ENCODE assay signal across 8 cellular contexts in genomic region chr19:57351867-57352266, GRCh38. TPM values are rescaled to one million over a fixed set of nuclear protein-coding genes. Genes with fewer than 3 reads are reported as not detected.
DNase-seq lines count a peak whose midpoint lies in the region; ATAC-seq and TF ChIP-seq lines count a peak whose summit lies in the region.

No MANE protein-coding gene starts in this region.

- peak overlapping the region; percentile 92 to 96 (median 96) for H3K4me3 Mint-ChIP-seq in CD4-positive, CD25-positive, alpha-beta regulatory T cell
- peak overlapping the region; percentile 93 to 98 (median 96) for H3K4me3 Mint-ChIP-seq in naive thymus-derived CD8-positive, alpha-beta T cell

- H3K4me2 ChIP-seq in Loucy (ENCODE audit: low read depth, low read length, poor library complexity, severe bottlenecking): peak overlapping the region; percentile 79

- peaks cover 16% of the 10 kb centered on the region for H3K4me1 ChIP-seq in CD4-positive, CD25-positive, alpha-beta regulatory T cell (ENCODE audit: control insufficient read depth, insufficient read depth, low read length, poor library complexity, severe bottlenecking)
- peaks cover 12% of the 10 kb centered on the region for H3K4me1 ChIP-seq in Loucy (ENCODE audit: insufficient read depth, low read length, poor library complexity, severe bottlenecking)
- H3K4me1 ChIP-seq in ectodermal cell (ENCODE audit: control insufficient read depth, insufficient read depth, low read length): peaks cover 5% of the 10 kb centered on the region

- H2AFZ ChIP-seq in Loucy (ENCODE audit: low read length): no peak overlapping the region

- H3K36me3 ChIP-seq in CD4-positive, CD25-positive, alpha-beta regulatory T cell (ENCODE audit: control insufficient read depth, insufficient read depth, low read length): peaks cover 45% of the 10 kb centered on the region
- peaks cover 22% of the 10 kb centered on the region; the same call in 1 of the 2 replicates for H3K36me3 ChIP-seq in Loucy (ENCODE audit: insufficient read depth, low read length)
- peaks cover 16% of the 10 kb centered on the region for H3K36me3 ChIP-seq in ectodermal cell (ENCODE audit: control insufficient read depth, insufficient read depth, low read length)

- H3K4me1 Mint-ChIP-seq in CD4-positive, CD25-positive, alpha-beta regulatory T cell: peaks cover 14 to 36% (median 24%) of the 10 kb centered on the region in 4 donors
- peaks cover 28 to 34% (median 33%) of the 10 kb centered on the region in 4 donors for H3K4me1 Mint-ChIP-seq in naive thymus-derived CD8-positive, alpha-beta T cell

- no peak overlapping the region for H3K27ac ChIP-seq in CD4-positive, CD25-positive, alpha-beta regulatory T cell (ENCODE audit: insufficient read depth, low read length, poor library complexity, severe bottlenecking)
- no peak overlapping the region for H3K27ac ChIP-seq in ectodermal cell (ENCODE audit: insufficient read depth, low read depth, low read length, poor library complexity, severe bottlenecking)

- no peaks in the 10 kb centered on the region for H3K27me3 ChIP-seq in CD4-positive, CD25-positive, alpha-beta regulatory T cell (ENCODE audit: control insufficient read depth, insufficient read depth, low read length)
- H3K27me3 ChIP-seq in Loucy (ENCODE audit: insufficient read depth, low read length, poor library complexity, severe bottlenecking): no peaks in the 10 kb centered on the region
- no peaks in the 10 kb centered on the region for H3K27me3 ChIP-seq in ectodermal cell (ENCODE audit: control insufficient read depth, insufficient read depth, low read length, poor library complexity, severe bottlenecking)

- POLR2A ChIA-PET in naive thymus-derived CD8-positive, alpha-beta T cell (lab: Charles Lee): interaction anchor here (0.5 to 2.3 kb wide), 3 partner anchors 11 to 359 kb away, joined by 5 to 10 read pairs (median 9); partner anchors contain the start of genes TRAPPC2B, ZNF547 and ZNF805

- H3K9me3 Mint-ChIP-seq in CD4-positive, CD25-positive, alpha-beta regulatory T cell: peaks cover 5 to 58% (median 43%) of the 10 kb centered on the region in 7 donors
- H3K9me3 Mint-ChIP-seq in naive thymus-derived CD8-positive, alpha-beta T cell: peaks cover 21 to 80% (median 45%) of the 10 kb centered on the region in 9 donors

- no peaks in the 10 kb centered on the region; the same call in 1 of the 2 replicates for H3K9me2 ChIP-seq in Loucy (replicated peaks; ENCODE audit: low read depth, low read length)

- peaks cover 9% of the 10 kb centered on the region for H3K27me3 Mint-ChIP-seq in CD4-positive, CD25-positive, alpha-beta regulatory T cell
- peaks cover 0 to 5% (median 0%) of the 10 kb centered on the region in 5 donors for H3K27me3 Mint-ChIP-seq in naive thymus-derived CD8-positive, alpha-beta T cell

- peak overlapping the region in 2 of 3 donors; percentile 93 to 97 for H3K27ac Mint-ChIP-seq in CD4-positive, CD25-positive, alpha-beta regulatory T cell
- peak overlapping the region; percentile 31 to 98 (median 96) for H3K27ac Mint-ChIP-seq in naive thymus-derived CD8-positive, alpha-beta T cell

- H3F3A ChIP-seq in Loucy (ENCODE audit: low read depth): no peaks in the 10 kb centered on the region

- H4K20me1 ChIP-seq in Loucy (ENCODE audit: insufficient read depth, low read length, poor library complexity, severe bottlenecking): peaks cover 5% of the 10 kb centered on the region

- peaks cover 44 to 48% of the 10 kb centered on the region in 2 experiments for H3K9me3 ChIP-seq in CD4-positive, CD25-positive, alpha-beta regulatory T cell (ENCODE audit: control insufficient read depth in 2 of 2, low read length in 2 of 2)
- H3K9me3 ChIP-seq in Loucy (ENCODE audit: insufficient read depth, low read depth, low read length) (no peaks in the 10 kb centered on the region), ectodermal cell (ENCODE audit: control insufficient read depth, low read length) (no peaks in the 10 kb centered on the region)

- peak overlapping the region; percentile 88 for H3K4me3 ChIP-seq in CD4-positive, CD25-positive, alpha-beta regulatory T cell (ENCODE audit: low read depth, low read length)
- H3K4me3 ChIP-seq in Loucy (ENCODE audit: low read length, poor library complexity, severe bottlenecking): peak overlapping the region; percentile 81
- peak overlapping the region; percentile 97 for H3K4me3 ChIP-seq in ectodermal cell (ENCODE audit: insufficient read depth, low read depth, low read length)

- WGBS in ectodermal cell, 2 experiments: 28 to 29% methylated on average over 7 of the region's 7 CpGs

- peak overlapping the region; percentile 85 for H3K9ac ChIP-seq in Loucy (ENCODE audit: low read depth, low read length, poor library complexity, severe bottlenecking)

- TF ChIP-seq CTCF in Loucy (conservative IDR thresholded peaks at IDR 0.05; ENCODE audit: low read length): no peak

- H3K79me2 ChIP-seq in Loucy (ENCODE audit: insufficient read depth, low read length): peaks cover 28% of the 10 kb centered on the region

- ATAC-seq in CD4-positive, CD25-positive, alpha-beta regulatory T cell (ENCODE audit: low read depth in 2 of 2): no peak
- ATAC-seq in naive thymus-derived CD8-positive, alpha-beta T cell: no peak
- ATAC-seq in GM19397 (IDR thresholded peaks at IDR 0.05; ENCODE audit: unreplicated experiment): no peak

- DNase-seq in CD4-positive, CD25-positive, alpha-beta regulatory T cell: no peak
- DNase-seq in naive thymus-derived CD8-positive, alpha-beta T cell: no peak
- no peak for DNase-seq in NOMO-1 treated with dmso at 0.1 percent for 144 hours (lab: John Stamatoyannopoulos, UW; ENCODE audit: unreplicated experiment)
- DNase-seq in activated effector memory CD4-positive, alpha-beta T cell treated with Interleukin-2 at 50 U/mL for 16 hours: no peak
- DNase-seq in NCI-H1694 (lab: John Stamatoyannopoulos, UW): no peak

- H3K36me3 Mint-ChIP-seq in CD4-positive, CD25-positive, alpha-beta regulatory T cell: peaks cover 52% of the 10 kb centered on the region
- H3K36me3 Mint-ChIP-seq in naive thymus-derived CD8-positive, alpha-beta T cell: peaks cover 58 to 70% (median 60%) of the 10 kb centered on the region in 3 donors

RNA-seq across cellular contexts. Expression of gene ZNF304, which starts 0.8 kb away (rescaled TPM):
- total RNA-seq in CD4-positive, CD25-positive, alpha-beta regulatory T cell: 6.8 TPM
- polyA plus RNA-seq in CD4-positive, CD25-positive, alpha-beta regulatory T cell: 1 to 10 TPM; 1.9 to 4.4 (median 2.8) TPM
- polyA plus RNA-seq in ectodermal cell (2013, experiment 1 of 4): 10.3 TPM
- polyA plus RNA-seq in ectodermal cell (2013, experiment 2 of 4): 10.9 TPM
- 9.0 TPM for polyA plus RNA-seq in ectodermal cell (2013, experiment 3 of 4)
- 9.5 TPM for polyA plus RNA-seq in ectodermal cell (2013, experiment 4 of 4)
- 10 to 100 TPM; 17.2 TPM for total RNA-seq in naive thymus-derived CD8-positive, alpha-beta T cell
- 1 to 10 TPM; 1.5 to 3.3 (median 1.7) TPM for polyA plus RNA-seq in naive thymus-derived CD8-positive, alpha-beta T cell

RNA-seq across cellular contexts. Expression of gene TRAPPC2B, which starts 11.5 kb away (rescaled TPM):
- total RNA-seq in CD4-positive, CD25-positive, alpha-beta regulatory T cell: 11.4 TPM
- 10 to 100 TPM; 23.0 to 28.6 (median 25.3) TPM for polyA plus RNA-seq in CD4-positive, CD25-positive, alpha-beta regulatory T cell
- polyA plus RNA-seq in ectodermal cell (2013, experiment 1 of 4): 15.2 TPM
- 13.8 TPM for polyA plus RNA-seq in ectodermal cell (2013, experiment 2 of 4)
- polyA plus RNA-seq in ectodermal cell (2013, experiment 3 of 4): 17.8 TPM
- 21.1 TPM for polyA plus RNA-seq in ectodermal cell (2013, experiment 4 of 4)
- total RNA-seq in naive thymus-derived CD8-positive, alpha-beta T cell: 10 to 100 TPM; 12.2 to 15.6 TPM
- polyA plus RNA-seq in naive thymus-derived CD8-positive, alpha-beta T cell: 10 to 100 TPM; 15.0 to 20.5 (median 19.1) TPM

RNA-seq across cellular contexts. Expression of gene ZNF547, which starts 11.5 kb away (rescaled TPM):
- 2.1 TPM for total RNA-seq in CD4-positive, CD25-positive, alpha-beta regulatory T cell
- 1 to 10 TPM in 2 of 4 donors, under 1 TPM in 1, not detected in 1; 0.77 to 1.9 (median 1.5) TPM for polyA plus RNA-seq in CD4-positive, CD25-positive, alpha-beta regulatory T cell
- polyA plus RNA-seq in ectodermal cell (2013, experiment 1 of 4): 3.7 TPM
- polyA plus RNA-seq in ectodermal cell (2013, experiment 2 of 4): 3.3 TPM
- 2.9 TPM for polyA plus RNA-seq in ectodermal cell (2013, experiment 3 of 4)
- 3.7 TPM for polyA plus RNA-seq in ectodermal cell (2013, experiment 4 of 4)
- total RNA-seq in naive thymus-derived CD8-positive, alpha-beta T cell: 1 to 10 TPM; 7.3 to 7.4 TPM
- 1 to 10 TPM in 1 of 3 donors, under 1 TPM in 2; 0.28 to 1.2 (median 0.34) TPM for polyA plus RNA-seq in naive thymus-derived CD8-positive, alpha-beta T cell

RNA-seq across cellular contexts. Expression of gene ZNF543, which starts 31.6 kb away (rescaled TPM):
- 4.5 TPM for total RNA-seq in CD4-positive, CD25-positive, alpha-beta regulatory T cell
- 1 to 10 TPM; 2.6 to 6.6 (median 4.5) TPM for polyA plus RNA-seq in CD4-positive, CD25-positive, alpha-beta regulatory T cell
- 7.0 TPM for polyA plus RNA-seq in ectodermal cell (2013, experiment 1 of 4)
- 7.4 TPM for polyA plus RNA-seq in ectodermal cell (2013, experiment 2 of 4)
- 5.0 TPM for polyA plus RNA-seq in ectodermal cell (2013, experiment 3 of 4)
- polyA plus RNA-seq in ectodermal cell (2013, experiment 4 of 4): 5.5 TPM
- total RNA-seq in naive thymus-derived CD8-positive, alpha-beta T cell: 10 to 100 TPM; 13.1 to 13.7 TPM
- 1 to 10 TPM in 2 of 3 donors, under 1 TPM in 1; 0.98 to 6.4 (median 2.7) TPM for polyA plus RNA-seq in naive thymus-derived CD8-positive, alpha-beta T cell

RNA-seq across cellular contexts. Expression of gene ZNF548, which starts 37.8 kb away (rescaled TPM):
- 75.9 TPM for total RNA-seq in CD4-positive, CD25-positive, alpha-beta regulatory T cell
- 10 to 100 TPM; 14.6 to 21.7 (median 17.7) TPM for polyA plus RNA-seq in CD4-positive, CD25-positive, alpha-beta regulatory T cell
- polyA plus RNA-seq in ectodermal cell (2013, experiment 1 of 4): 16.2 TPM
- 16.1 TPM for polyA plus RNA-seq in ectodermal cell (2013, experiment 2 of 4)
- 12.5 TPM for polyA plus RNA-seq in ectodermal cell (2013, experiment 3 of 4)
- polyA plus RNA-seq in ectodermal cell (2013, experiment 4 of 4): 13.0 TPM
- total RNA-seq in naive thymus-derived CD8-positive, alpha-beta T cell: 10 to 100 TPM; 91.9 to 96.6 TPM
- 10 to 100 TPM; 11.8 to 16.5 (median 12.2) TPM for polyA plus RNA-seq in naive thymus-derived CD8-positive, alpha-beta T cell
